Comparison of ENCODE assay signal across 8 cellular contexts in the genomic region with DNA sequence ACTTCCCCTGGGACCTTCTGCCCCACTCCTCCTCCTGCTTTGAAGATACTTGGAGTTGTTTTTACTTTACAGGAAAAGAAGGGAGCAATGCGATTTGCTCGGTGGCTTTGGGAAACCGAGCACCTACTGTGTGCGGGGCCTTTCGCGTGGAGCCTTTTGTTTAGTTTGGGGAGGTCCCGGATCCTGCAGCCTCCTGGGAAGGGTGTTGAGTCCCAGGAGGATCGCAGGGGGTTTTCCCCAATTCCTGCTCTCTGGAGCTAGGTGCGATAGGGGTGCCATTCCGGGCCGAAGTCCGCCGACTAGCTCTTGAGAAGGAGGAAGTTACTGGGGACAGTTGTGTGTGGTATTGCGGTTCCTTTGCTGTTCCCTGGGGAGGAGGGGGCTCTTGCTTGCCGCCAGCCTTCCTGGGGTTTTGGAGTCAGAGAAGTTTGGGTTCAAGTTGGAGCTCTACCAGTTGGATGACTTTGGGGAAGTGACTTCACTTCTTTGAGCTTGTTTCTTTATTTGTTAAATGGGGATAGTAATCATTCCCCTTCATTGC. TPM values are rescaled to one million over a fixed set of nuclear protein-coding genes. Genes with fewer than 3 reads are reported as not detected.
DNase-seq lines count a peak whose midpoint lies in the region; ATAC-seq and TF ChIP-seq lines count a peak whose summit lies in the region.

No MANE protein-coding gene starts in this region.

- no peak for DNase-seq in SK-N-SH
- peak; percentile 67 for DNase-seq in UCSD-AML1 (lab: John Stamatoyannopoulos, UW; ENCODE audit: unreplicated experiment)
- no peak for DNase-seq in sciatic nerve (ENCODE audit: low spot score)
- no peak for DNase-seq in DMS114 treated with DMSO at 0.1 percent for 48 hours (lab: John Stamatoyannopoulos, UW; ENCODE audit: unreplicated experiment)
- no peak for DNase-seq in NCI-H187 (lab: John Stamatoyannopoulos, UW)

- intact Hi-C loops in sciatic nerve (cut with DNase I), result no loop called here

- H3K36me3 ChIP-seq in SK-N-SH (replicated peaks in 1 of 2; ENCODE audit: control insufficient read depth in 1 of 2, insufficient read depth in 2 of 2, low read length in 1 of 2) (no peaks in the 10 kb centered on the region), gastroesophageal sphincter (no peaks in the 10 kb centered on the region)

- H3K4me2 ChIP-seq in SK-N-SH, result peak overlapping the region; percentile 80

- H4K20me1 ChIP-seq in SK-N-SH (ENCODE audit: insufficient read depth), result no peaks in the 10 kb centered on the region

- TF ChIP-seq EP300 in SK-N-SH (IDR thresholded peaks at IDR 0.05; ENCODE audit: borderline replicate concordance in 1 of 2, low read depth in 1 of 2, low read length in 1 of 2) (no peak), gastroesophageal sphincter (IDR thresholded peaks at IDR 0.05) (no peak)

- POLR2A ChIA-PET in SK-N-SH (lab: Yijun Ruan, JAX), result interaction anchor here (0.6 to 2.1 kb wide), 2 partner anchors 32 to 55 kb away, joined by 3 to 7 read pairs; no protein-coding TSS in a partner anchor

- H3K9me3 ChIP-seq in SK-N-SH (no peaks in the 10 kb centered on the region), gastroesophageal sphincter (no peaks in the 10 kb centered on the region)

- H3K27me3 ChIP-seq in SK-N-SH (ENCODE audit: insufficient read depth) (no peaks in the 10 kb centered on the region), gastroesophageal sphincter (no peaks in the 10 kb centered on the region)

- H3K27ac ChIP-seq in SK-N-SH (ENCODE audit: low read depth in 2 of 2, low read length in 1 of 2) (no peak overlapping the region), gastroesophageal sphincter (no peak overlapping the region)

- H2AFZ ChIP-seq in SK-N-SH (ENCODE audit: low read depth), result no peak overlapping the region; the same call in 1 of the 2 replicates

- H3K79me2 ChIP-seq in SK-N-SH (ENCODE audit: insufficient read depth), result peaks cover 13% of the 10 kb centered on the region

- H3K9me2 ChIP-seq in SK-N-SH, result no peaks in the 10 kb centered on the region

- peak overlapping the region; percentile 61 to 66 for H3K4me3 ChIP-seq in SK-N-SH (ENCODE audit: low read depth in 2 of 2, low read length in 1 of 2)
- H3K4me3 ChIP-seq in gastroesophageal sphincter, result peak overlapping the region; percentile 31 to 77

- no peak for TF ChIP-seq POLR2A in gastroesophageal sphincter (IDR thresholded peaks at IDR 0.05)

- no peak for TF ChIP-seq RAD21 in SK-N-SH (IDR thresholded peaks at IDR 0.05; ENCODE audit: low read length)

- H3K4me1 ChIP-seq in SK-N-SH (ENCODE audit: control insufficient read depth in 1 of 2, insufficient read depth in 2 of 2, low read depth in 1 of 2, low read length in 1 of 2) (peaks cover 0 to 13% of the 10 kb centered on the region in 2 experiments; a peak in 1 of 4 replicates), gastroesophageal sphincter (peaks cover 0 to 24% (median 8%) of the 10 kb centered on the region in 3 donors)

- no peak for TF ChIP-seq CTCF in SK-N-SH (IDR thresholded peaks at IDR 0.05)
- TF ChIP-seq CTCF in gastroesophageal sphincter (IDR thresholded peaks at IDR 0.05), result no peak

- peak overlapping the region; percentile 18; the same call in 1 of the 2 replicates for H3K9ac ChIP-seq in SK-N-SH

- CTCF ChIA-PET in SK-N-SH (lab: Yijun Ruan, JAX), result interaction anchor here (1.1 to 1.4 kb wide), 2 partner anchors 18 to 38 kb away, joined by 3 read pairs; no protein-coding TSS in a partner anchor

- peaks cover 11% of the 10 kb centered on the region for H3F3A ChIP-seq in SK-N-SH (replicated peaks; ENCODE audit: insufficient read depth)

- ATAC-seq in SK-N-SH treated with all-trans-retinoic acid at 6 μM for 48 hours (no peak), HG03378 (IDR thresholded peaks at IDR 0.05; ENCODE audit: unreplicated experiment) (peak; percentile 43), gastroesophageal sphincter (no peak), sciatic nerve (peak; percentile 40)

- WGBS in SK-N-SH (ENCODE audit: low lambda C conversion rate), result 41% methylated on average over 15 of the region's 15 CpGs
- WGBS in gastroesophageal sphincter (ENCODE audit: low coverage in 1 of 2), 2 donors, result 3 to 21% methylated on average over 8 to 14 of the region's 15 CpGs

TF ChIP-seq in SK-N-SH, 30 proteins besides CTCF, POLR2A, EP300 and RAD21:
- TF ChIP-seq FOXJ3 (CRISPR knock-in tag; IDR thresholded peaks at IDR 0.05), result no peak

TF ChIP-seq in SK-N-SH treated with all-trans-retinoic acid at 6 μM for 48 hours, 23 proteins besides CTCF, POLR2A, EP300 and RAD21:
- TF ChIP-seq ZC3H10 (CRISPR knock-in tag; IDR thresholded peaks at IDR 0.05), result no peak
- no peak for TF ChIP-seq CSDC2 (CRISPR knock-in tag; IDR thresholded peaks at IDR 0.05)
- TF ChIP-seq, protein P1, sequence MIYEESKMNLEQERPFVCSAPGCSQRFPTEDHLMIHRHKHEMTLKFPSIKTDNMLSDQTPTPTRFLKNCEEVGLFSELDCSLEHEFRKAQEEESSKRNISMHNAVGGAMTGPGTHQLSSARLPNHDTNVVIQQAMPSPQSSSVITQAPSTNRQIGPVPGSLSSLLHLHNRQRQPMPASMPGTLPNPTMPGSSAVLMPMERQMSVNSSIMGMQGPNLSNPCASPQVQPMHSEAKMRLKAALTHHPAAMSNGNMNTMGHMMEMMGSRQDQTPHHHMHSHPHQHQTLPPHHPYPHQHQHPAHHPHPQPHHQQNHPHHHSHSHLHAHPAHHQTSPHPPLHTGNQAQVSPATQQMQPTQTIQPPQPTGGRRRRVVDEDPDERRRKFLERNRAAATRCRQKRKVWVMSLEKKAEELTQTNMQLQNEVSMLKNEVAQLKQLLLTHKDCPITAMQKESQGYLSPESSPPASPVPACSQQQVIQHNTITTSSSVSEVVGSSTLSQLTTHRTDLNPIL (CRISPR knock-in tag; IDR thresholded peaks at IDR 0.05; ENCODE audit: low read depth), result no peak
- no peak for TF ChIP-seq TCF4 (CRISPR knock-in tag; IDR thresholded peaks at IDR 0.05; ENCODE audit: borderline replicate concordance)
- TF ChIP-seq ISL1 (CRISPR knock-in tag; IDR thresholded peaks at IDR 0.05), result no peak
- no peak for TF ChIP-seq ZNF565 (CRISPR knock-in tag; conservative IDR thresholded peaks at IDR 0.05; ENCODE audit: low read depth)
- no peak for TF ChIP-seq SNAI2 (CRISPR knock-in tag; IDR thresholded peaks at IDR 0.05)
- TF ChIP-seq, protein P2, sequence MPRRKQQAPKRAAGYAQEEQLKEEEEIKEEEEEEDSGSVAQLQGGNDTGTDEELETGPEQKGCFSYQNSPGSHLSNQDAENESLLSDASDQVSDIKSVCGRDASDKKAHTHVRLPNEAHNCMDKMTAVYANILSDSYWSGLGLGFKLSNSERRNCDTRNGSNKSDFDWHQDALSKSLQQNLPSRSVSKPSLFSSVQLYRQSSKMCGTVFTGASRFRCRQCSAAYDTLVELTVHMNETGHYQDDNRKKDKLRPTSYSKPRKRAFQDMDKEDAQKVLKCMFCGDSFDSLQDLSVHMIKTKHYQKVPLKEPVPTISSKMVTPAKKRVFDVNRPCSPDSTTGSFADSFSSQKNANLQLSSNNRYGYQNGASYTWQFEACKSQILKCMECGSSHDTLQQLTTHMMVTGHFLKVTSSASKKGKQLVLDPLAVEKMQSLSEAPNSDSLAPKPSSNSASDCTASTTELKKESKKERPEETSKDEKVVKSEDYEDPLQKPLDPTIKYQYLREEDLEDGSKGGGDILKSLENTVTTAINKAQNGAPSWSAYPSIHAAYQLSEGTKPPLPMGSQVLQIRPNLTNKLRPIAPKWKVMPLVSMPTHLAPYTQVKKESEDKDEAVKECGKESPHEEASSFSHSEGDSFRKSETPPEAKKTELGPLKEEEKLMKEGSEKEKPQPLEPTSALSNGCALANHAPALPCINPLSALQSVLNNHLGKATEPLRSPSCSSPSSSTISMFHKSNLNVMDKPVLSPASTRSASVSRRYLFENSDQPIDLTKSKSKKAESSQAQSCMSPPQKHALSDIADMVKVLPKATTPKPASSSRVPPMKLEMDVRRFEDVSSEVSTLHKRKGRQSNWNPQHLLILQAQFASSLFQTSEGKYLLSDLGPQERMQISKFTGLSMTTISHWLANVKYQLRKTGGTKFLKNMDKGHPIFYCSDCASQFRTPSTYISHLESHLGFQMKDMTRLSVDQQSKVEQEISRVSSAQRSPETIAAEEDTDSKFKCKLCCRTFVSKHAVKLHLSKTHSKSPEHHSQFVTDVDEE (CRISPR knock-in tag; IDR thresholded peaks at IDR 0.05), result no peak
- TF ChIP-seq RARB (CRISPR knock-in tag; IDR thresholded peaks at IDR 0.05), result no peak
- no peak for TF ChIP-seq OSR1 (CRISPR knock-in tag; IDR thresholded peaks at IDR 0.05)
- TF ChIP-seq ZFP3 (CRISPR knock-in tag; IDR thresholded peaks at IDR 0.05), result no peak
- TF ChIP-seq, protein P3, sequence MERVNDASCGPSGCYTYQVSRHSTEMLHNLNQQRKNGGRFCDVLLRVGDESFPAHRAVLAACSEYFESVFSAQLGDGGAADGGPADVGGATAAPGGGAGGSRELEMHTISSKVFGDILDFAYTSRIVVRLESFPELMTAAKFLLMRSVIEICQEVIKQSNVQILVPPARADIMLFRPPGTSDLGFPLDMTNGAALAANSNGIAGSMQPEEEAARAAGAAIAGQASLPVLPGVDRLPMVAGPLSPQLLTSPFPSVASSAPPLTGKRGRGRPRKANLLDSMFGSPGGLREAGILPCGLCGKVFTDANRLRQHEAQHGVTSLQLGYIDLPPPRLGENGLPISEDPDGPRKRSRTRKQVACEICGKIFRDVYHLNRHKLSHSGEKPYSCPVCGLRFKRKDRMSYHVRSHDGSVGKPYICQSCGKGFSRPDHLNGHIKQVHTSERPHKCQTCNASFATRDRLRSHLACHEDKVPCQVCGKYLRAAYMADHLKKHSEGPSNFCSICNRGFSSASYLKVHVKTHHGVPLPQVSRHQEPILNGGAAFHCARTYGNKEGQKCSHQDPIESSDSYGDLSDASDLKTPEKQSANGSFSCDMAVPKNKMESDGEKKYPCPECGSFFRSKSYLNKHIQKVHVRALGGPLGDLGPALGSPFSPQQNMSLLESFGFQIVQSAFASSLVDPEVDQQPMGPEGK (CRISPR knock-in tag; IDR thresholded peaks at IDR 0.05; ENCODE audit: borderline replicate concordance), result no peak
TF ChIP-seq in SK-N-SH treated with all-trans-retinoic acid at 6 μM for 48 hours: peak in this region for 0.

RNA-seq across cellular contexts. Expression of a gene that starts 1.1 kb away (rescaled TPM):
- 3.7 and 3.8 TPM in 2 replicates for polyA plus RNA-seq in SK-N-SH (2012; rRNA removed)
- polyA plus RNA-seq in SK-N-SH (2012; cell fraction: cytosol; rRNA removed), result 4.6 and 4.8 TPM in 2 replicates
- 1.4 and 1.6 TPM in 2 replicates for polyA plus RNA-seq in SK-N-SH (2012; cell fraction: nucleus; rRNA removed)
- total RNA-seq in gastroesophageal sphincter (1 to 10 TPM; 1.9 to 3.1 (median 2.5) TPM), sciatic nerve (4.0 TPM)

RNA-seq across cellular contexts. Expression of a gene that starts 5.6 kb away (rescaled TPM):
- 12.3 and 16.1 TPM in 2 replicates for polyA plus RNA-seq in SK-N-SH (2012; rRNA removed)
- polyA plus RNA-seq in SK-N-SH (2012; cell fraction: cytosol; rRNA removed), result 5.8 and 8.7 TPM in 2 replicates
- polyA plus RNA-seq in SK-N-SH (2012; cell fraction: nucleus; rRNA removed), result 34.5 and 34.7 TPM in 2 replicates
- total RNA-seq in gastroesophageal sphincter, result 10 to 100 TPM in 2 of 4 donors, 1 to 10 TPM in 2; 8.4 to 14.6 (median 12.2) TPM
- total RNA-seq in sciatic nerve, result 16.9 TPM

Comparison
In these comparisons a context has a peak if more than half of its experiments do, and no peak if none do; other contexts are left out.
1. ATAC-seq: peak in HG03378 (single experiment) and sciatic nerve (single experiment); none in SK-N-SH treated with all-trans-retinoic acid at 6 μM for 48 hours (single experiment) and gastroesophageal sphincter (single experiment).